Comparison of ENCODE assay signal across 1 cellular context in genomic region chr1:10353282-10353681, GRCh38.
TF ChIP-seq lines count a peak whose summit lies in the region.

No MANE protein-coding gene starts in this region.

TF ChIP-seq in WTC11, 78 proteins besides CTCF, POLR2A, EP300 and RAD21 (continued from another document):
- TF ChIP-seq ATF2 (CRISPR knock-in tag; IDR thresholded peaks at IDR 0.05; ENCODE audit: borderline replicate concordance, low read depth) = no peak
- TF ChIP-seq HMGA2 (CRISPR knock-in tag; IDR thresholded peaks at IDR 0.05) = no peak
- no peak for TF ChIP-seq ELF4 (CRISPR knock-in tag; IDR thresholded peaks at IDR 0.05; ENCODE audit: low read depth)
- no peak for TF ChIP-seq EMX1 (CRISPR knock-in tag; IDR thresholded peaks at IDR 0.05)
- TF ChIP-seq, protein P1, sequence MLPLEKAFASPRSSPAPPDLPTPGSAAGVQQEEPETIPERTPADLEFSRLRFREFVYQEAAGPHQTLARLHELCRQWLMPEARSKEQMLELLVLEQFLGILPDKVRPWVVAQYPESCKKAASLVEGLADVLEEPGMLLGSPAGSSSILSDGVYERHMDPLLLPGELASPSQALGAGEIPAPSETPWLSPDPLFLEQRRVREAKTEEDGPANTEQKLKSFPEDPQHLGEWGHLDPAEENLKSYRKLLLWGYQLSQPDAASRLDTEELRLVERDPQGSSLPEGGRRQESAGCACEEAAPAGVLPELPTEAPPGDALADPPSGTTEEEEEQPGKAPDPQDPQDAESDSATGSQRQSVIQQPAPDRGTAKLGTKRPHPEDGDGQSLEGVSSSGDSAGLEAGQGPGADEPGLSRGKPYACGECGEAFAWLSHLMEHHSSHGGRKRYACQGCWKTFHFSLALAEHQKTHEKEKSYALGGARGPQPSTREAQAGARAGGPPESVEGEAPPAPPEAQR (CRISPR knock-in tag; IDR thresholded peaks at IDR 0.05) = no peak
- TF ChIP-seq, protein P2, sequence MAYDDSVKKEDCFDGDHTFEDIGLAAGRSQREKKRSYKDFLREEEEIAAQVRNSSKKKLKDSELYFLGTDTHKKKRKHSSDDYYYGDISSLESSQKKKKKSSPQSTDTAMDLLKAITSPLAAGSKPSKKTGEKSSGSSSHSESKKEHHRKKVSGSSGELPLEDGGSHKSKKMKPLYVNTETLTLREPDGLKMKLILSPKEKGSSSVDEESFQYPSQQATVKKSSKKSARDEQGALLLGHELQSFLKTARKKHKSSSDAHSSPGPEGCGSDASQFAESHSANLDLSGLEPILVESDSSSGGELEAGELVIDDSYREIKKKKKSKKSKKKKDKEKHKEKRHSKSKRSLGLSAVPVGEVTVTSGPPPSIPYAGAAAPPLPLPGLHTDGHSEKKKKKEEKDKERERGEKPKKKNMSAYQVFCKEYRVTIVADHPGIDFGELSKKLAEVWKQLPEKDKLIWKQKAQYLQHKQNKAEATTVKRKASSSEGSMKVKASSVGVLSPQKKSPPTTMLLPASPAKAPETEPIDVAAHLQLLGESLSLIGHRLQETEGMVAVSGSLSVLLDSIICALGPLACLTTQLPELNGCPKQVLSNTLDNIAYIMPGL (CRISPR knock-in tag; IDR thresholded peaks at IDR 0.05) = no peak
- TF ChIP-seq TEAD1 (CRISPR knock-in tag; IDR thresholded peaks at IDR 0.05) = no peak
- no peak for TF ChIP-seq ZNF317 (CRISPR knock-in tag; IDR thresholded peaks at IDR 0.05; ENCODE audit: borderline replicate concordance, low read depth)
